8 cellular contexts compared by ENCODE assay signal in genomic region chr7:65722361-65722792, GRCh38.
DNase-seq lines count a peak whose midpoint lies in the region; ATAC-seq and TF ChIP-seq lines count a peak whose summit lies in the region.

No MANE protein-coding gene starts in this region.

- H3K9me3 ChIP-seq in BLaER1 = no peaks in the 10 kb centered on the region

- H3K4me3 Mint-ChIP-seq in T-cell = no peak overlapping the region
- H3K4me3 Mint-ChIP-seq in activated naive CD8-positive, alpha-beta T cell treated with anti-CD3 and anti-CD28 coated beads, Interleukin-2, amount 50 U/mL, for 24 hours = no peak overlapping the region

- H3K4me3 ChIP-seq in BLaER1 (no peak overlapping the region), LNCaP clone FGC (ENCODE audit: low read depth, low read length) (no peak overlapping the region)

- CTCF ChIA-PET in T-cell (lab: Charles Lee) = interaction anchor here in 1 of 2 donors (0.6 to 0.7 kb wide), 3 partner anchors 14 to 506 kb away, joined by 3 to 6 read pairs (median 4); no protein-coding TSS in a partner anchor

- TF ChIP-seq CTCF in LNCaP clone FGC (IDR thresholded peaks at IDR 0.05; ENCODE audit: control insufficient read depth, extremely low read depth, insufficient read depth) = peak; percentile 73

- no peak overlapping the region for H3K27ac Mint-ChIP-seq in T-cell
- no peak overlapping the region for H3K27ac Mint-ChIP-seq in activated naive CD8-positive, alpha-beta T cell treated with anti-CD3 and anti-CD28 coated beads, Interleukin-2, amount 50 U/mL, for 24 hours

- H3K9me3 Mint-ChIP-seq in T-cell = no peaks in the 10 kb centered on the region
- H3K9me3 Mint-ChIP-seq in activated naive CD8-positive, alpha-beta T cell treated with anti-CD3 and anti-CD28 coated beads, Interleukin-2, amount 50 U/mL, for 24 hours = no peaks in the 10 kb centered on the region

- H3K36me3 ChIP-seq in BLaER1 = peaks cover 9% of the 10 kb centered on the region

- no peak overlapping the region for H3K9ac ChIP-seq in BLaER1

- H3K27me3 Mint-ChIP-seq in T-cell = no peaks in the 10 kb centered on the region
- H3K27me3 Mint-ChIP-seq in activated naive CD8-positive, alpha-beta T cell treated with anti-CD3 and anti-CD28 coated beads, Interleukin-2, amount 50 U/mL, for 24 hours = no peaks in the 10 kb centered on the region

- POLR2A ChIA-PET in T-cell (lab: Charles Lee) = no interaction called here

- H4K20me1 ChIP-seq in BLaER1 = no peaks in the 10 kb centered on the region

- no peak overlapping the region for H3K27ac ChIP-seq in BLaER1

- H3K4me1 Mint-ChIP-seq in T-cell = peaks cover 2 to 8% (median 4%) of the 10 kb centered on the region in 3 donors
- H3K4me1 Mint-ChIP-seq in activated naive CD8-positive, alpha-beta T cell treated with anti-CD3 and anti-CD28 coated beads, Interleukin-2, amount 50 U/mL, for 24 hours = peaks cover 4% of the 10 kb centered on the region

- DNase-seq in LNCaP clone FGC (ENCODE audit: low read depth) (no peak), T-cell (peak; percentile 28 to 74 (median 61)), iPS DF 4.7 (ENCODE audit: extremely low read depth, low spot score) (peak; percentile 33)
- peak; percentile 68 for DNase-seq in activated naive CD8-positive, alpha-beta T cell treated with anti-CD3 and anti-CD28 coated beads, Interleukin-2, amount 50 U/mL, for 24 hours
- DNase-seq in stimulated activated CD4-positive, alpha-beta T cell treated with anti-CD3 and anti-CD28 coated beads, Interleukin-2, amount 100 ng/mL, for 24 hours = peak; percentile 62 to 73

- H3K4me2 ChIP-seq in BLaER1 = 0 out of 2 replicates have a peak overlapping the region, but pooled peaks have one; percentile 9

- H3K4me1 ChIP-seq in BLaER1 = peaks cover 25% of the 10 kb centered on the region

- peak; percentile 47 for ATAC-seq in GM19397 (IDR thresholded peaks at IDR 0.05; ENCODE audit: unreplicated experiment)
- peak; percentile 59 to 77 (median 72) for ATAC-seq in T-cell (replicated peaks in 1 of 4)
- ATAC-seq in activated naive CD8-positive, alpha-beta T cell treated with anti-CD3 and anti-CD28 coated beads, Interleukin-2, amount 50 U/mL, for 24 hours = no peak
- ATAC-seq in HG03196 (IDR thresholded peaks at IDR 0.05; ENCODE audit: unreplicated experiment) = no peak

- H3K36me3 Mint-ChIP-seq in T-cell = peaks cover 9% of the 10 kb centered on the region
- peaks cover 13% of the 10 kb centered on the region for H3K36me3 Mint-ChIP-seq in activated naive CD8-positive, alpha-beta T cell treated with anti-CD3 and anti-CD28 coated beads, Interleukin-2, amount 50 U/mL, for 24 hours (ENCODE audit: low read depth)

- H3K27me3 ChIP-seq in BLaER1 = no peaks in the 10 kb centered on the region

Comparison
In these comparisons a context has a peak if more than half of its experiments do, and no peak if none do; other contexts are left out.
1. ATAC-seq: peak in GM19397 (single experiment) and T-cell (4 of 4); none in activated naive CD8-positive, alpha-beta T cell treated with anti-CD3 and anti-CD28 coated beads, Interleukin-2, amount 50 U/mL, for 24 hours (single experiment) and HG03196 (single experiment).